Comparison of ENCODE assay signal across 8 cellular contexts in the genomic region with DNA sequence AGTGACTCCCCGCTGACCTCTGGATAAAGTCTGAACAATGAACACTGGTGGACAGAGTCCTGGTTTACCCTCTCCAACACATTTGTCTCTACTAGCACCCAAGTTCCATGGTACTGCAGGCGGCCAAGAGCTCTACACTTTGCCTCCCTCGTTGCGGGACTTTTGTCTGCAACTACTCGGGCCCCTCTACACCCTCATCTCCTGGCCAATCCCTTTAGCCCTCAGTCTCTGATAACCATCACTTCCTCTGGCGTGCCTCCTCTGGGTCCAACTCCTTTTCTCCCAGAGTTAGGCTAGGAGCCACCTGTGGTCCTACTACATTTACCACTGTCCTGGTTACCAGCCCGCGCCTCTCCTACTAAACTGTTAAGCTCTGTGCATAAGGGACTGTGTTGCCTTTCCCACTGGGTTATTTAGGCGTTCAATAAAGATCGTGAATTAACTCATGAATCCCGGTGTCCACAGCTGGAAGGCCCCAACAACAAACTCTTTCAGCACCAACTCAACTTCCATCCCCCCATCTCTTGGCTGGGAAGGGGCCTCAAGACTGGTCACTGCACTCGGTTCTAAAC. TPM values are rescaled to one million over a fixed set of nuclear protein-coding genes. Genes with fewer than 3 reads are reported as not detected.
DNase-seq lines count a peak whose midpoint lies in the region; ATAC-seq and TF ChIP-seq lines count a peak whose summit lies in the region.

No MANE protein-coding gene starts in this region.

- ATAC-seq in right lobe of liver, result peak in 1 of 4 donors; percentile 9
- ATAC-seq in GM18861 (IDR thresholded peaks at IDR 0.05; ENCODE audit: unreplicated experiment), result no peak

- WGBS in right lobe of liver (ENCODE audit: insufficient coverage, low coverage, low lambda C conversion rate, missing lambda C conversion rate), result 23% methylated on average over 11 of the region's 12 CpGs
- 22 to 28% methylated on average over 12 of the region's 12 CpGs for WGBS in thyroid gland, 2 donors

- H3K4me1 ChIP-seq in ES-I3 (ENCODE audit: insufficient read depth, low read length) (no peaks in the 10 kb centered on the region), MM.1S (ENCODE audit: low read length) (0 out of 2 replicates have a peak, but pooled peaks cover 4% of the 10 kb centered on the region), breast epithelium (no peaks in the 10 kb centered on the region), right lobe of liver (peaks cover 0 to 11% (median 3%) of the 10 kb centered on the region in 4 donors), thyroid gland (peaks cover 17% of the 10 kb centered on the region in 2 donors)

- TF ChIP-seq POLR2A in breast epithelium (IDR thresholded peaks at IDR 0.05) (no peak), right lobe of liver (IDR thresholded peaks at IDR 0.05) (no peak), thyroid gland (IDR thresholded peaks at IDR 0.05) (no peak)

- H3K9ac ChIP-seq in ES-I3 (ENCODE audit: low read depth, low read length), result peak overlapping the region; percentile 74
- peak overlapping the region; percentile 81 for H3K9ac ChIP-seq in MM.1S (ENCODE audit: low read length)

- H3K27me3 ChIP-seq in MM.1S (replicated peaks; ENCODE audit: insufficient read depth, low read length), result no peaks in the 10 kb centered on the region
- no peaks in the 10 kb centered on the region for H3K27me3 ChIP-seq in breast epithelium
- no peaks in the 10 kb centered on the region for H3K27me3 ChIP-seq in right lobe of liver
- H3K27me3 ChIP-seq in thyroid gland, result no peaks in the 10 kb centered on the region

- H3K9me3 ChIP-seq in ES-I3 (ENCODE audit: control insufficient read depth, insufficient read depth, low read length), result no peaks in the 10 kb centered on the region
- no peaks in the 10 kb centered on the region for H3K9me3 ChIP-seq in MM.1S (replicated peaks; ENCODE audit: insufficient read depth, low read length)
- H3K9me3 ChIP-seq in breast epithelium, result no peaks in the 10 kb centered on the region
- H3K9me3 ChIP-seq in right lobe of liver, result no peaks in the 10 kb centered on the region
- no peaks in the 10 kb centered on the region for H3K9me3 ChIP-seq in thyroid gland

- H3K4me3 ChIP-seq in MM.1S (ENCODE audit: low read length) (peak overlapping the region; percentile 95), breast epithelium (peak overlapping the region; percentile 63 to 95 (median 88)), right lobe of liver (peak overlapping the region; percentile 70 to 86 (median 81)), thyroid gland (replicated peaks in 1 of 3) (peak overlapping the region; percentile 28 to 72 (median 66))

- DNase-seq in MM.1S (no peak), breast epithelium (ENCODE audit: low spot score in 2 of 2) (no peak), right lobe of liver (no peak), thyroid gland (peak in 1 of 2 donors; percentile 13), NCI-H1048 (lab: John Stamatoyannopoulos, UW) (no peak)
- DNase-seq in stimulated activated CD4-positive, alpha-beta T cell treated with anti-CD3 and anti-CD28 coated beads, Interleukin-1b, Interleukin-23, amount 100 ng/mL, for 48 hours, result no peak

- H3K4me2 ChIP-seq in MM.1S (ENCODE audit: low read depth, low read length), result peak overlapping the region; percentile 96

- intact Hi-C loops in breast epithelium (cut with DNase I; ENCODE audit: low total_unique reads) (no loop called here), right lobe of liver (cut with DNase I) (no loop called here), thyroid gland (cut with DNase I) (no loop called here)

- H3K36me3 ChIP-seq in ES-I3 (ENCODE audit: insufficient read depth, low read length) (0 out of 2 replicates have a peak, but pooled peaks cover 4% of the 10 kb centered on the region), MM.1S (replicated peaks; ENCODE audit: insufficient read depth, low read length) (no peaks in the 10 kb centered on the region; the same call in 1 of the 2 replicates), breast epithelium (no peaks in the 10 kb centered on the region), right lobe of liver (peaks cover 0 to under 1% (median 0%) of the 10 kb centered on the region in 4 donors), thyroid gland (peaks cover 2 to 4% of the 10 kb centered on the region in 2 donors)

- H3K27ac ChIP-seq in MM.1S (ENCODE audit: low read length), result peak overlapping the region; percentile 65; the same call in 1 of the 2 replicates
- peak overlapping the region; percentile 86 to 96 for H3K27ac ChIP-seq in breast epithelium
- H3K27ac ChIP-seq in right lobe of liver, result peak overlapping the region; percentile 73 to 84 (median 82)
- peak overlapping the region; percentile 85 to 89 (median 87) for H3K27ac ChIP-seq in thyroid gland

- H4K20me1 ChIP-seq in MM.1S (ENCODE audit: insufficient read depth, low read length), result no peaks in the 10 kb centered on the region

- peak overlapping the region; percentile 99 for H2AFZ ChIP-seq in MM.1S (ENCODE audit: low read length)

- H3K79me2 ChIP-seq in MM.1S (ENCODE audit: low read length), result peaks cover 51% of the 10 kb centered on the region

- TF ChIP-seq CTCF in MM.1S (IDR thresholded peaks at IDR 0.05; ENCODE audit: low read length) (no peak), breast epithelium (IDR thresholded peaks at IDR 0.05) (no peak), right lobe of liver (IDR thresholded peaks at IDR 0.05) (no peak), thyroid gland (IDR thresholded peaks at IDR 0.05) (no peak)

- H3K9me2 ChIP-seq in MM.1S (replicated peaks; ENCODE audit: insufficient read depth, low read length), result no peaks in the 10 kb centered on the region

- no peaks in the 10 kb centered on the region for H3F3A ChIP-seq in MM.1S (ENCODE audit: insufficient read depth, low read length)

RNA-seq across cellular contexts. Expression of a gene that starts 0.8 kb away (rescaled TPM):
- total RNA-seq in breast epithelium, result 10 to 100 TPM; 18.7 to 41.0 (median 24.9) TPM
- 10 to 100 TPM; 17.2 to 34.6 (median 22.3) TPM for total RNA-seq in right lobe of liver
- 100 to 1,000 TPM in 1 of 4 donors, 10 to 100 TPM in 3; 39.8 to 114 (median 54.6) TPM for total RNA-seq in thyroid gland

RNA-seq across cellular contexts. Expression of a gene that starts 26.6 kb away (rescaled TPM):
- total RNA-seq in breast epithelium (10 to 100 TPM; 10.4 to 15.1 (median 13.8) TPM), right lobe of liver (1 to 10 TPM; 4.4 to 9.7 (median 6.9) TPM), thyroid gland (10 to 100 TPM; 13.2 to 17.6 (median 14.3) TPM)
